12 cellular contexts compared by ENCODE assay signal in the genomic region with DNA sequence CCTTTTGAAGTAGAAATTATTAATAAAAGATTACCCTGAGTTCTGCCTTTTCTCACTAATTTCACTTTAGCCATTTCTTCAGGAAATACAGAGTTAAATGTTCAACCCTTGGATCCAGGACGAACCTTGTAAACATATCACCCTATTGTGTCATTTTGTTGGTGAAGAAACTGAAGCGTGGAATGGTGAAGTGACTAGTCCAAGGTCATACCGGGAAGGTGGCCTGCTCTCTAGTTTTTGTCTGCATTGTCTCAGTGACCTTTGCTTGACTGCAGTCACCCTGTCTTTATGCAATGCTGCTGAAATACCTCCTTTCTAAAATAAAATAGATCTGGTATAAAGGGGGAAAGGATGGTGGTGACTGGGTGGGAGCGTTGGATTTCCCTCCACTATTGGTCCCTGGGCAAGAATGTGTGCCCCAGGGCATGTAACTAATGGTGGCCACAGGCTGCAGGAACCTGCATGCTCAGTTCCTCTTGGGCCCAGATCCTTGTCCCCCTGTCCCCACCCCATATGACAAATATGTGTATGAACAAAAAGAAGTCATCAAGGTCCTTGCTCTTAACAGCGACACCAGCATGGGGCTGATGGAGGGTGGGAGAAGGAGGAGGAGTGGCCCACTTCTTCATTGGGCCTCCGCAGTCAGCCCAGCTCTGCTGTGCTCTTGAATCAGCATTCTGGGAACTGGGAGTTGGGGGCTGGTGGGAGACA. TPM values are rescaled to one million over a fixed set of nuclear protein-coding genes. Genes with fewer than 3 reads are reported as not detected.
DNase-seq lines count a peak whose midpoint lies in the region; ATAC-seq and TF ChIP-seq lines count a peak whose summit lies in the region.
"Had no signal": no experiment of that assay in that cellular context is flagged by ENCODE, and none has a peak within 500 bp of the region (broad histone marks: within the 10 kb centered on the region; RNA-seq: fewer than 3 reads in every experiment).

No MANE protein-coding gene starts in this region.

- intact Hi-C loops in tibial artery (cut with DNase I; ENCODE audit: low total_unique reads): loop anchor here (5.0 kb wide), 1 partner anchor 69 kb away; no protein-coding TSS in a partner anchor

- DNase-seq in activated T-cell treated with anti-CD3 and anti-CD28 coated beads, Interleukin-2, amount 50 U/mL, for 72 hours: no peak
- DNase-seq in activated T-cell treated with anti-CD3 and anti-CD28 coated beads for 4 hours (no peak), memory B cell (ENCODE audit: low spot score in 2 of 2) (no peak), tibial artery (no peak), AG20443 (ENCODE audit: low spot score) (no peak), NCI-H748 (lab: John Stamatoyannopoulos, UW; ENCODE audit: unreplicated experiment) (no peak), cerebellar nuclear complex (lab: John Stamatoyannopoulos, UW) (no peak)
- DNase-seq: activated CD8-positive, alpha-beta memory T cell treated with anti-CD3 and anti-CD28 coated beads, Interleukin-2, amount 50 U/mL, for 4 hours; GM23248; NCI-H2081 had no signal

- H3K4me1 ChIP-seq in tibial artery: peaks cover 0 to 32% (median 14%) of the 10 kb centered on the region in 4 donors

- no peaks in the 10 kb centered on the region for H3K27me3 ChIP-seq in tibial artery

- peaks cover 4 to 5% of the 10 kb centered on the region in 2 donors for H3K36me3 Mint-ChIP-seq in activated T-cell treated with anti-CD3 and anti-CD28 coated beads, Interleukin-2, amount 50 U/mL, for 72 hours (ENCODE audit: insufficient read depth in 2 of 2)
- peaks cover 14% of the 10 kb centered on the region for H3K36me3 Mint-ChIP-seq in activated naive CD8-positive, alpha-beta T cell
- no peaks in the 10 kb centered on the region for H3K36me3 Mint-ChIP-seq in memory B cell

- no peak for ATAC-seq in activated T-cell treated with anti-CD3 and anti-CD28 coated beads, Interleukin-2, amount 50 U/mL, for 72 hours (replicated peaks in 1 of 2)
- no peak for ATAC-seq in memory B cell (ENCODE audit: low read depth)

- no peak for TF ChIP-seq CTCF in tibial artery (IDR thresholded peaks at IDR 0.05)

- H3K27me3 Mint-ChIP-seq in activated T-cell treated with anti-CD3 and anti-CD28 coated beads, Interleukin-2, amount 50 U/mL, for 72 hours (ENCODE audit: low read depth): no peaks in the 10 kb centered on the region
- H3K27me3 Mint-ChIP-seq in activated naive CD8-positive, alpha-beta T cell: no peaks in the 10 kb centered on the region
- H3K27me3 Mint-ChIP-seq in memory B cell: peaks cover 10% of the 10 kb centered on the region

- H3K4me3 Mint-ChIP-seq in activated T-cell treated with anti-CD3 and anti-CD28 coated beads, Interleukin-2, amount 50 U/mL, for 72 hours: peak overlapping the region; percentile 97
- H3K4me3 Mint-ChIP-seq in activated naive CD8-positive, alpha-beta T cell: peak overlapping the region; percentile 98
- H3K4me3 Mint-ChIP-seq in memory B cell: peak overlapping the region; percentile 43

- peak overlapping the region; percentile 6 to 68 for H3K27ac ChIP-seq in tibial artery
- H3K27ac ChIP-seq: GM23248, SJSA1 had no signal

- peaks cover 90% of the 10 kb centered on the region for H3K4me1 Mint-ChIP-seq in activated T-cell treated with anti-CD3 and anti-CD28 coated beads, Interleukin-2, amount 50 U/mL, for 72 hours (ENCODE audit: low read depth)
- H3K4me1 Mint-ChIP-seq in activated naive CD8-positive, alpha-beta T cell (ENCODE audit: low read depth): peaks cover 89% of the 10 kb centered on the region
- peaks cover 32% of the 10 kb centered on the region for H3K4me1 Mint-ChIP-seq in memory B cell

- H3K27ac Mint-ChIP-seq in activated T-cell treated with anti-CD3 and anti-CD28 coated beads, Interleukin-2, amount 50 U/mL, for 72 hours: peak overlapping the region; percentile 95
- H3K27ac Mint-ChIP-seq in activated naive CD8-positive, alpha-beta T cell: peak overlapping the region; percentile 99
- peak overlapping the region; percentile 94 for H3K27ac Mint-ChIP-seq in memory B cell

- no peaks in the 10 kb centered on the region for H3K9me3 ChIP-seq in tibial artery
- H3K9me3 ChIP-seq: SJSA1 had no signal

- H3K36me3 ChIP-seq in tibial artery: no peaks in the 10 kb centered on the region
- H3K36me3 ChIP-seq: SJSA1 had no signal

- H3K9me3 Mint-ChIP-seq in activated T-cell treated with anti-CD3 and anti-CD28 coated beads, Interleukin-2, amount 50 U/mL, for 72 hours: no peaks in the 10 kb centered on the region
- H3K9me3 Mint-ChIP-seq in activated naive CD8-positive, alpha-beta T cell (ENCODE audit: low read depth): no peaks in the 10 kb centered on the region
- H3K9me3 Mint-ChIP-seq in memory B cell: no peaks in the 10 kb centered on the region

- H3K4me3 ChIP-seq in tibial artery: peak overlapping the region in 1 of 2 donors; percentile 92
- H3K4me3 ChIP-seq: GM23248, SJSA1 had no signal

RNA-seq across cellular contexts. Expression of a gene that starts 1.6 kb away (rescaled TPM):
- total RNA-seq in activated T-cell treated with anti-CD3 and anti-CD28 coated beads, Interleukin-2, amount 50 U/mL, for 72 hours: 10 to 100 TPM; 66.3 to 80.0 TPM

Comparison
In these comparisons a context has a peak if more than half of its experiments do, and no peak if none do; other contexts are left out.
1. H3K4me3 Mint-ChIP-seq: peak in every context shown above with its lines; median percentile 98 in activated naive CD8-positive, alpha-beta T cell; 97 in activated T-cell treated with anti-CD3 and anti-CD28 coated beads, Interleukin-2, amount 50 U/mL, for 72 hours; 43 in memory B cell.